1 cellular context compared by ENCODE assay signal in the genomic region with DNA sequence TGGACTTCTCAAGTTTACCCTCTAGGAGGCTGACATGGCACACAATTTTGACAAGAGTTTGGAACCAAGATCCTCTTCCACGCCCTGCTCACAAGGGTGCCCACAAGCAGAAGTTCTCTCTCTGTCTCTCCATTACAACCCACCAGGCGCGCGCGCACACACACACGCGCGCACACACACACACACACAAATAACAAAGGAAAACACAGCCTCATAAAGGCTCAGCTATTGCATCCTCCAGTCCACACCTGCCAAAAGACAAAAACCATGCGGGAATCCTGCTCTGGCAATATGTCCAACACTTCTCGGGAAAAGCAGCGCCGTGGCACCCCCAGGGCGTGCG.
TF ChIP-seq lines count a peak whose summit lies in the region.

No MANE protein-coding gene starts in this region.

TF ChIP-seq in HEK293, 187 proteins besides CTCF, POLR2A, EP300 and RAD21 (continued from another document):
- TF ChIP-seq ZNF157 (tag by site-specific recombination; IDR thresholded peaks at IDR 0.05) (no peak), ZNF548 (tag by site-specific recombination; IDR thresholded peaks at IDR 0.05) (no peak), ZNF10 (tag by site-specific recombination; IDR thresholded peaks at IDR 0.05) (no peak), ZSCAN16 (tag by site-specific recombination; IDR thresholded peaks at IDR 0.05) (no peak), KLF8 (tag by site-specific recombination; IDR thresholded peaks at IDR 0.05) (no peak)
TF ChIP-seq in HEK293: peak in this region for 5.
